In genomic region chr17:2721603-2722002, GRCh38 we compare ENCODE assay signal across 22 cellular contexts. TPM values are rescaled to one million over a fixed set of nuclear protein-coding genes. Genes with fewer than 3 reads are reported as not detected.
DNase-seq lines count a peak whose midpoint lies in the region; ATAC-seq, FAIRE-seq and TF ChIP-seq lines count a peak whose summit lies in the region.
"Had no signal": no experiment of that assay in that cellular context is flagged by ENCODE, and none has a peak within 500 bp of the region (broad histone marks: within the 10 kb centered on the region; RNA-seq: fewer than 3 reads in every experiment).

No MANE protein-coding gene starts in this region.

- intact Hi-C loops in activated CD4-positive, alpha-beta T cell treated with anti-CD3 and anti-CD28 coated beads, Interleukin-2, amount 10 ng/mL, durations not matched to agents 24 days and 14 days (cut with micrococcal nuclease) = no loop called here
- intact Hi-C loops in GM12878 (cut with micrococcal nuclease; ENCODE audit: unreplicated experiment) = no loop called here

- H3K27ac ChIP-seq in GM12878 (ENCODE audit: control insufficient read depth, insufficient read depth) = no peak overlapping the region
- H3K27ac ChIP-seq: BLaER1 treated with 17β-estradiol and CSF1 and Interleukin-3, amounts not matched to agents 10 nM and 100 nM had no signal

- no peaks in the 10 kb centered on the region for H3K36me3 ChIP-seq in GM12878 (ENCODE audit: control insufficient read depth in 2 of 2, insufficient read depth in 2 of 2, low read length in 1 of 2)
- H3K36me3 ChIP-seq: BLaER1 treated with 17β-estradiol and CSF1 and Interleukin-3, amounts not matched to agents 10 nM and 100 nM had no signal

- no peak for FAIRE-seq in GM12878 (lab: Jason Lieb, UNC)
- FAIRE-seq: HepG2, RCC 7860 had no signal

- H3K27me3 Mint-ChIP-seq in activated CD4-positive, alpha-beta T cell treated with anti-CD3 and anti-CD28 coated beads, Interleukin-2, amount 10 ng/mL, durations not matched to agents 24 days and 14 days = peaks cover 14% of the 10 kb centered on the region
- peaks cover 36% of the 10 kb centered on the region for H3K27me3 Mint-ChIP-seq in progenitor cell of endocrine pancreas

- no peak overlapping the region for H2AFZ ChIP-seq in GM12878 (ENCODE audit: control insufficient read depth, low read depth, low read length)

- no peaks in the 10 kb centered on the region; the same call in none of the 2 replicates for H3K4me1 ChIP-seq in GM12878 (ENCODE audit: control insufficient read depth, insufficient read depth, low read length)

- CTCF ChIA-PET in GM12878 (lab: Yijun Ruan, JAX) = interaction anchor here (0.7 kb wide), 1 partner anchor 287 kb away, joined by 3 read pairs; no protein-coding TSS in a partner anchor

- peaks cover 0 to 3% of the 10 kb centered on the region in 2 experiments; a peak in 3 of 4 replicates for H3K27me3 ChIP-seq in GM12878 (replicated peaks in 1 of 2; ENCODE audit: control insufficient read depth in 2 of 2, insufficient read depth in 2 of 2, low read length in 1 of 2)

- no peaks in the 10 kb centered on the region for H3K9me3 Mint-ChIP-seq in activated CD4-positive, alpha-beta T cell treated with anti-CD3 and anti-CD28 coated beads, Interleukin-2, amount 10 ng/mL, durations not matched to agents 24 days and 14 days
- no peaks in the 10 kb centered on the region for H3K9me3 Mint-ChIP-seq in progenitor cell of endocrine pancreas (ENCODE audit: low read depth)
- H3K9me3 Mint-ChIP-seq: CD8-positive, alpha-beta T cell; H9 had no signal

- no peaks in the 10 kb centered on the region for H3K79me2 ChIP-seq in GM12878 (ENCODE audit: control insufficient read depth, insufficient read depth, low read length)

- in situ Hi-C loops in GM12878 (cut with MboI) = no loop called here

- POLR2A ChIA-PET in GM12878 (lab: Charles Lee) = no interaction called here

- WGBS in GM12878 (ENCODE audit: insufficient coverage, insufficient replicate concordance, low lambda C conversion rate, missing lambda C conversion rate) = 30% methylated on average over 3 of the region's 4 CpGs

- H3K27ac Mint-ChIP-seq in activated CD4-positive, alpha-beta T cell treated with anti-CD3 and anti-CD28 coated beads, Interleukin-2, amount 10 ng/mL, durations not matched to agents 24 days and 14 days = no peak overlapping the region
- no peak overlapping the region for H3K27ac Mint-ChIP-seq in progenitor cell of endocrine pancreas
- H3K27ac Mint-ChIP-seq: CD8-positive, alpha-beta T cell had no signal

- SMC1A ChIA-PET in GM12878 (lab: Charles Lee; ENCODE audit: uncharacterized antibody, unreplicated experiment) = interaction anchor here (0.7 kb wide), 2 partner anchors 177 to 296 kb away, joined by 3 read pairs; no protein-coding TSS in a partner anchor

- DNase-seq in activated CD4-positive, alpha-beta T cell treated with anti-CD3 and anti-CD28 coated beads, Interleukin-2, amount 10 ng/mL, durations not matched to agents 24 days and 14 days = peak; percentile 67
- no peak for DNase-seq in activated CD4-positive, alpha-beta T cell treated with anti-CD3 and anti-CD28 coated beads for 1 hour
- DNase-seq in stimulated activated CD4-positive, alpha-beta T cell treated with anti-CD3 and anti-CD28 coated beads, Interleukin-15, amount 100 ng/mL, for 24 hours = peak; percentile 38
- no peak for DNase-seq in stimulated activated CD4-positive, alpha-beta T cell treated with anti-CD3 and anti-CD28 coated beads, Interleukin-2, amount 100 ng/mL, for 48 hours
- DNase-seq in GM12878 (ENCODE audit: low read depth, low spot score) (no peak), progenitor cell of endocrine pancreas (ENCODE audit: low spot score, unreplicated experiment) (no peak), DMS114 treated with DMSO at 0.1 percent for 48 hours (lab: John Stamatoyannopoulos, UW; ENCODE audit: unreplicated experiment) (no peak)
- DNase-seq in stimulated activated naive CD8-positive, alpha-beta T cell treated with anti-CD3 and anti-CD28 coated beads, Interleukin-15, Interleukin-2, amounts not matched to agents 100 U/mL and 50 U/mL, for 24 hours = peak; percentile 21
- DNase-seq: Calu3; CD8-positive, alpha-beta T cell; KG1; MV-4-11; NCI-H1694 treated with DMSO at 0.1 percent for 48 hours; NCI-H510A; NCI-H748 treated with DMSO at 0.1 percent for 48 hours; NK-92 treated with Interleukin-12 subunit alpha and Interleukin-12 subunit beta, amount 100 ng/mL, for 24 hours had no signal

- H3K4me1 Mint-ChIP-seq in activated CD4-positive, alpha-beta T cell treated with anti-CD3 and anti-CD28 coated beads, Interleukin-2, amount 10 ng/mL, durations not matched to agents 24 days and 14 days = peaks cover 13% of the 10 kb centered on the region
- peaks cover 5% of the 10 kb centered on the region for H3K4me1 Mint-ChIP-seq in progenitor cell of endocrine pancreas (ENCODE audit: low read depth)

- RAD21 ChIA-PET in GM12878 (lab: Charles Lee; ENCODE audit: unreplicated experiment) = no interaction called here

- H3K4me3 ChIP-seq in GM12878 = no peak overlapping the region
- H3K4me3 ChIP-seq: BLaER1 treated with 17β-estradiol and CSF1 and Interleukin-3, amounts not matched to agents 10 nM and 100 nM had no signal

- H3K9ac ChIP-seq in GM12878 (ENCODE audit: control insufficient read depth, insufficient read depth, low read length) = no peak overlapping the region
- H3K9ac ChIP-seq: BLaER1 treated with 17β-estradiol and CSF1 and Interleukin-3, amounts not matched to agents 10 nM and 100 nM had no signal

- TF ChIP-seq CTCF in GM12878 (IDR thresholded peaks at IDR 0.05 in 2 of 3, conservative IDR thresholded peaks at IDR 0.05 in 1 of 3; ENCODE audit: control insufficient read depth in 2 of 3, extremely low read depth in 1 of 3, insufficient read depth in 1 of 3, low read depth in 3 of 3, low read length in 3 of 3) = no peak
- no peak for TF ChIP-seq CTCF in progenitor cell of endocrine pancreas (IDR thresholded peaks at IDR 0.05; ENCODE audit: unreplicated experiment)

- no peak for TF ChIP-seq POLR2A in GM12878 (IDR thresholded peaks at IDR 0.05; ENCODE audit: low read depth, low read length)

- no peak for TF ChIP-seq RAD21 in GM12878 (IDR thresholded peaks at IDR 0.05; ENCODE audit: insufficient read depth, low read depth, low read length)

- no peak overlapping the region for H3K4me2 ChIP-seq in GM12878 (ENCODE audit: control insufficient read depth, insufficient read depth)
- H3K4me2 ChIP-seq: BLaER1 treated with 17β-estradiol and CSF1 and Interleukin-3, amounts not matched to agents 10 nM and 100 nM had no signal

- H4K20me1 ChIP-seq in GM12878 (ENCODE audit: control insufficient read depth, insufficient read depth) = no peaks in the 10 kb centered on the region

- no peak for TF ChIP-seq EP300 in GM12878 (IDR thresholded peaks at IDR 0.05; ENCODE audit: borderline replicate concordance in 1 of 2, control insufficient read depth in 1 of 2, low read depth in 2 of 2, low read length in 2 of 2)

- no peaks in the 10 kb centered on the region for H3K36me3 Mint-ChIP-seq in activated CD4-positive, alpha-beta T cell treated with anti-CD3 and anti-CD28 coated beads, Interleukin-2, amount 10 ng/mL, durations not matched to agents 24 days and 14 days (ENCODE audit: low read depth)
- no peaks in the 10 kb centered on the region for H3K36me3 Mint-ChIP-seq in progenitor cell of endocrine pancreas (ENCODE audit: insufficient read depth)
- H3K36me3 Mint-ChIP-seq: CD8-positive, alpha-beta T cell had no signal

- ATAC-seq in GM12878 = peak; percentile 33; the same call in 1 of the 3 replicates
- ATAC-seq in stimulated activated naive CD8-positive, alpha-beta T cell treated with anti-CD3 and anti-CD28 coated beads, Interleukin-15, Interleukin-2, amounts not matched to agents 100 U/mL and 50 U/mL, for 24 hours = peak; percentile 56
- ATAC-seq: CD8-positive, alpha-beta T cell; Right ventricle myocardium inferior had no signal

- H3K4me3 Mint-ChIP-seq in activated CD4-positive, alpha-beta T cell treated with anti-CD3 and anti-CD28 coated beads, Interleukin-2, amount 10 ng/mL, durations not matched to agents 24 days and 14 days = no peak overlapping the region
- no peak overlapping the region for H3K4me3 Mint-ChIP-seq in progenitor cell of endocrine pancreas (ENCODE audit: low read depth)
- H3K4me3 Mint-ChIP-seq: CD8-positive, alpha-beta T cell; H9 had no signal

- H3K9me3 ChIP-seq in GM12878 (replicated peaks; ENCODE audit: control insufficient read depth, insufficient read depth, low read length) = no peaks in the 10 kb centered on the region
- H3K9me3 ChIP-seq: BLaER1 treated with 17β-estradiol and CSF1 and Interleukin-3, amounts not matched to agents 10 nM and 100 nM had no signal

- BruUV-seq in GM12878 (replicated peaks; lab: Mats Ljungman, UMichigan) = no TSS peak

RNA-seq across cellular contexts. Expression of gene CLUH, which starts 10.0 kb away (rescaled TPM):
- 178 and 193 TPM in 2 replicates for total RNA-seq in activated CD4-positive, alpha-beta T cell treated with anti-CD3 and anti-CD28 coated beads, Interleukin-2, amount 10 ng/mL, durations not matched to agents 24 days and 14 days
- 140 and 159 TPM in 2 replicates for total RNA-seq in GM12878 (2013; cell fraction: nucleolus; rRNA removed)
- total RNA-seq in GM12878 (2014; rRNA removed) (71.2 and 82.3 TPM in 2 replicates), GM12878 (2014; rRNA removed; fragmentation: Illumina TruSeq; extraction: Trizol) (24.6 and 30.8 TPM in 2 replicates), GM12878 (2021) (126 and 147 TPM in 2 replicates), progenitor cell of endocrine pancreas (40.2 and 46.9 TPM in 2 replicates)
- 24.6 TPM for polyA plus RNA-seq in GM12878 (2011; ENCODE audit: low read depth)
- polyA plus RNA-seq in GM12878 (2011; rRNA removed) (7.3 and 17.4 TPM in 2 replicates), GM12878 (2014; fragmentation: Illumina TruSeq; extraction: Trizol) (14.4 and 52.8 TPM in 2 replicates), GM12878 (2014; fragmentation: Nextera tagmentation; extraction: Ambion mirVana) (under 1 TPM; 0.11 to 0.82 TPM), GM12878 (2014; rRNA removed) (77.0 and 107 TPM in 2 replicates), GM12878 (2016; fragmentation: Nextera tagmentation; extraction: Ambion mirVana) (10 to 100 TPM; 67.7 to 68.7 TPM)
- polyA plus RNA-seq in GM12878 (2011; cell fraction: cytosol; rRNA removed) = 21.6 and 38.2 TPM in 2 replicates
- 326 and 415 TPM in 2 replicates for polyA plus RNA-seq in GM12878 (2011; cell fraction: nucleus; rRNA removed)
- polyA plus RNA-seq in GM12878 (2012) = 52.8 and 59.8 TPM in 2 replicates
- polyA minus RNA-seq in GM12878 (2011; rRNA and poly(A)+ RNA removed) = 18.1 and 32.5 TPM in 2 replicates
- 19.8 and 28.4 TPM in 2 replicates for polyA minus RNA-seq in GM12878 (2011; cell fraction: cytosol; rRNA and poly(A)+ RNA removed)
- 46.5 and 77.6 TPM in 2 replicates for polyA minus RNA-seq in GM12878 (2011; cell fraction: nucleus; rRNA and poly(A)+ RNA removed)

RNA-seq across cellular contexts. Expression of gene CCDC92B, which starts 27.8 kb away (rescaled TPM):
- total RNA-seq in activated CD4-positive, alpha-beta T cell treated with anti-CD3 and anti-CD28 coated beads, Interleukin-2, amount 10 ng/mL, durations not matched to agents 24 days and 14 days = 0.14 TPM in 2 replicates
- total RNA-seq in GM12878 (2013; cell fraction: nucleolus; rRNA removed) = not detected in 2 replicates
- not detected in 2 replicates for total RNA-seq in GM12878 (2014; rRNA removed)
- not detected in 2 replicates for total RNA-seq in GM12878 (2014; rRNA removed; fragmentation: Illumina TruSeq; extraction: Trizol)
- total RNA-seq in GM12878 (2021) = not detected in 2 replicates
- not detected for polyA plus RNA-seq in GM12878 (2011; ENCODE audit: low read depth)
- polyA plus RNA-seq in GM12878 (2011; rRNA removed) = not detected in 2 replicates
- polyA plus RNA-seq in GM12878 (2011; cell fraction: cytosol; rRNA removed) = not detected in 2 replicates
- polyA plus RNA-seq in GM12878 (2011; cell fraction: nucleus; rRNA removed) = not detected in 2 replicates
- polyA plus RNA-seq in GM12878 (2012) = not detected in 2 replicates
- not detected in 2 replicates for polyA plus RNA-seq in GM12878 (2014; fragmentation: Illumina TruSeq; extraction: Trizol)
- polyA plus RNA-seq in GM12878 (2014; fragmentation: Nextera tagmentation; extraction: Ambion mirVana) = not detected
- polyA plus RNA-seq in GM12878 (2014; rRNA removed) = not detected in 2 replicates
- polyA plus RNA-seq in GM12878 (2016; fragmentation: Nextera tagmentation; extraction: Ambion mirVana) = not detected
- not detected in 2 replicates for polyA minus RNA-seq in GM12878 (2011; rRNA and poly(A)+ RNA removed)
- not detected in 2 replicates for polyA minus RNA-seq in GM12878 (2011; cell fraction: cytosol; rRNA and poly(A)+ RNA removed)
- polyA minus RNA-seq in GM12878 (2011; cell fraction: nucleus; rRNA and poly(A)+ RNA removed) = not detected in 2 replicates
- 0.87 and 1.3 TPM in 2 replicates for total RNA-seq in progenitor cell of endocrine pancreas
- total RNA-seq: Calu3, HepG2, OCI-LY7 had no signal
- polyA plus RNA-seq: HepG2 had no signal

Comparison
In these comparisons a context has a peak if more than half of its experiments do, and no peak if none do; other contexts are left out.
1. DNase-seq: peak in activated CD4-positive, alpha-beta T cell treated with anti-CD3 and anti-CD28 coated beads, Interleukin-2, amount 10 ng/mL, durations not matched to agents 24 days and 14 days (single experiment), stimulated activated CD4-positive, alpha-beta T cell treated with anti-CD3 and anti-CD28 coated beads, Interleukin-15, amount 100 ng/mL, for 24 hours (single experiment) and stimulated activated naive CD8-positive, alpha-beta T cell treated with anti-CD3 and anti-CD28 coated beads, Interleukin-15, Interleukin-2, amounts not matched to agents 100 U/mL and 50 U/mL, for 24 hours (single experiment); none in activated CD4-positive, alpha-beta T cell treated with anti-CD3 and anti-CD28 coated beads for 1 hour (single experiment), stimulated activated CD4-positive, alpha-beta T cell treated with anti-CD3 and anti-CD28 coated beads, Interleukin-2, amount 100 ng/mL, for 48 hours (0 of 2), GM12878 (single experiment), progenitor cell of endocrine pancreas (single experiment) and DMS114 treated with DMSO at 0.1 percent for 48 hours (single experiment).